Comparison of ENCODE assay signal across 2 cellular contexts in the genomic region with DNA sequence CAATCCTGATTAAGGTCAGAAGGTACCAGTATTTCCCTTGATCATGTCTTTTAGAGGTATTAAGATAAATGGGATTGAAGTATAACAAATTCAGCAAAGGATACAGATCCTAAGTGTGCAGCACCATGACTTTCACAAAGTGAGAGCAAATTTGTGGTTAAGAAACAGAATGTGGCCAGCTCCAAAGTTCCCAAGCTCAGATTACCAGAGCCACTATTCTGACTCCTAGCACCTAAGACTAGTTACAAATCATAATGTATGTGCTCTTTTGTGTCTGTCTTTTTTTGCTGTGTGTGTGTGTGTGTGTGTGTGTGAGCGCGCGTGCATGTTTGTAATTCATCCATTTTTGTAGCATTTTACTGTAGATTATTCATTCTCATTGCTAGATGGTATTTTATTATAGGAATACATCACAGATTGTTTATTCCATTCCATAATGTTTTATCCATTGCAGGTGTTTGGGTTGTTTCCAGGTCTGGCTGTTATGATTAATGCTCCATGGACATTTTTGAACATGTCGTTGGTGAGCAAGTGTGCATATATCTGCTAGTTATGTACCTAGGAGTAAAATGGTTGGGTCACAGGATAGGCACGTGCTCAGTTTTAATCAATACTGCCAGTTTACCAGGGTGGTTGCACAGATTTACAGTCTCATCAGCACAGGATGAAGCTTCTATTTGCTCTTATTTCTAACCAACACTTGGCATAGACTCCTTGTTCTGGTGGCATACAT.
TF ChIP-seq lines count a peak whose summit lies in the region.

No MANE protein-coding gene starts in this region.

TF ChIP-seq in IMR-90, 13 proteins besides CTCF, POLR2A, EP300 and RAD21 (continued from another document):
- TF ChIP-seq MXI1 (IDR thresholded peaks at IDR 0.05; ENCODE audit: borderline replicate concordance, low read depth, low read length) (no peak), MAFK (IDR thresholded peaks at IDR 0.05; ENCODE audit: low read depth, low read length) (no peak), FOS (IDR thresholded peaks at IDR 0.05; ENCODE audit: low read depth, low read length) (no peak), BHLHE40 (IDR thresholded peaks at IDR 0.05; ENCODE audit: low read depth, low read length) (no peak), RCOR1 (IDR thresholded peaks at IDR 0.05; ENCODE audit: insufficient replicate concordance, low read length) (no peak), RFX5 (IDR thresholded peaks at IDR 0.05; ENCODE audit: low read depth, low read length) (no peak), NFE2L2 (IDR thresholded peaks at IDR 0.05; ENCODE audit: low read depth, low read length) (no peak), CEBPB (IDR thresholded peaks at IDR 0.05; ENCODE audit: low read depth, low read length) (no peak), CHD1 (IDR thresholded peaks at IDR 0.05; ENCODE audit: low read depth, low read length) (no peak), SMC3 (IDR thresholded peaks at IDR 0.05; ENCODE audit: low read depth, low read length) (no peak)
- TF ChIP-seq, protein P1, sequence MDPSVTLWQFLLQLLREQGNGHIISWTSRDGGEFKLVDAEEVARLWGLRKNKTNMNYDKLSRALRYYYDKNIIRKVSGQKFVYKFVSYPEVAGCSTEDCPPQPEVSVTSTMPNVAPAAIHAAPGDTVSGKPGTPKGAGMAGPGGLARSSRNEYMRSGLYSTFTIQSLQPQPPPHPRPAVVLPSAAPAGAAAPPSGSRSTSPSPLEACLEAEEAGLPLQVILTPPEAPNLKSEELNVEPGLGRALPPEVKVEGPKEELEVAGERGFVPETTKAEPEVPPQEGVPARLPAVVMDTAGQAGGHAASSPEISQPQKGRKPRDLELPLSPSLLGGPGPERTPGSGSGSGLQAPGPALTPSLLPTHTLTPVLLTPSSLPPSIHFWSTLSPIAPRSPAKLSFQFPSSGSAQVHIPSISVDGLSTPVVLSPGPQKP (IDR thresholded peaks at IDR 0.05; ENCODE audit: borderline replicate concordance, low read depth, low read length): no peak

TF ChIP-seq in SK-N-SH treated with all-trans-retinoic acid at 6 μM for 48 hours, 23 proteins besides CTCF, POLR2A, EP300 and RAD21 (continued from another document):
- TF ChIP-seq ESRRG (CRISPR knock-in tag; IDR thresholded peaks at IDR 0.05) (no peak), BACH2 (CRISPR knock-in tag; IDR thresholded peaks at IDR 0.05; ENCODE audit: borderline replicate concordance) (no peak), TOX (CRISPR knock-in tag; IDR thresholded peaks at IDR 0.05; ENCODE audit: borderline replicate concordance) (no peak), ISL1 (CRISPR knock-in tag; IDR thresholded peaks at IDR 0.05) (no peak), ARNTL (CRISPR knock-in tag; IDR thresholded peaks at IDR 0.05; ENCODE audit: borderline replicate concordance, low read depth) (no peak), ZNF565 (CRISPR knock-in tag; conservative IDR thresholded peaks at IDR 0.05; ENCODE audit: low read depth) (no peak), ZNF8 (CRISPR knock-in tag; IDR thresholded peaks at IDR 0.05) (no peak), ZFP30 (CRISPR knock-in tag; IDR thresholded peaks at IDR 0.05) (no peak), GLIS3 (CRISPR knock-in tag; IDR thresholded peaks at IDR 0.05) (no peak), RARB (CRISPR knock-in tag; IDR thresholded peaks at IDR 0.05) (no peak), ZNF70 (CRISPR knock-in tag; IDR thresholded peaks at IDR 0.05) (no peak), PPARA (CRISPR knock-in tag; IDR thresholded peaks at IDR 0.05; ENCODE audit: borderline replicate concordance) (no peak), CSDC2 (CRISPR knock-in tag; IDR thresholded peaks at IDR 0.05) (no peak)
- TF ChIP-seq, protein P2, sequence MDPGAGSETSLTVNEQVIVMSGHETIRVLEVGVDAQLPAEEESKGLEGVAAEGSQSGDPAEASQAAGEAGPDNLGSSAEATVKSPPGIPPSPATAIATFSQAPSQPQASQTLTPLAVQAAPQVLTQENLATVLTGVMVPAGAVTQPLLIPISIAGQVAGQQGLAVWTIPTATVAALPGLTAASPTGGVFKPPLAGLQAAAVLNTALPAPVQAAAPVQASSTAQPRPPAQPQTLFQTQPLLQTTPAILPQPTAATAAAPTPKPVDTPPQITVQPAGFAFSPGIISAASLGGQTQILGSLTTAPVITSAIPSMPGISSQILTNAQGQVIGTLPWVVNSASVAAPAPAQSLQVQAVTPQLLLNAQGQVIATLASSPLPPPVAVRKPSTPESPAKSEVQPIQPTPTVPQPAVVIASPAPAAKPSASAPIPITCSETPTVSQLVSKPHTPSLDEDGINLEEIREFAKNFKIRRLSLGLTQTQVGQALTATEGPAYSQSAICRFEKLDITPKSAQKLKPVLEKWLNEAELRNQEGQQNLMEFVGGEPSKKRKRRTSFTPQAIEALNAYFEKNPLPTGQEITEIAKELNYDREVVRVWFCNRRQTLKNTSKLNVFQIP (CRISPR knock-in tag; IDR thresholded peaks at IDR 0.05; ENCODE audit: borderline replicate concordance, low read depth): no peak
- TF ChIP-seq, protein P3, sequence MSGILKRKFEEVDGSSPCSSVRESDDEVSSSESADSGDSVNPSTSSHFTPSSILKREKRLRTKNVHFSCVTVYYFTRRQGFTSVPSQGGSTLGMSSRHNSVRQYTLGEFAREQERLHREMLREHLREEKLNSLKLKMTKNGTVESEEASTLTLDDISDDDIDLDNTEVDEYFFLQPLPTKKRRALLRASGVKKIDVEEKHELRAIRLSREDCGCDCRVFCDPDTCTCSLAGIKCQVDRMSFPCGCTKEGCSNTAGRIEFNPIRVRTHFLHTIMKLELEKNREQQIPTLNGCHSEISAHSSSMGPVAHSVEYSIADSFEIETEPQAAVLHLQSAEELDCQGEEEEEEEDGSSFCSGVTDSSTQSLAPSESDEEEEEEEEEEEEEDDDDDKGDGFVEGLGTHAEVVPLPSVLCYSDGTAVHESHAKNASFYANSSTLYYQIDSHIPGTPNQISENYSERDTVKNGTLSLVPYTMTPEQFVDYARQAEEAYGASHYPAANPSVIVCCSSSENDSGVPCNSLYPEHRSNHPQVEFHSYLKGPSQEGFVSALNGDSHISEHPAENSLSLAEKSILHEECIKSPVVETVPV (CRISPR knock-in tag; IDR thresholded peaks at IDR 0.05): no peak
- TF ChIP-seq, protein P4, sequence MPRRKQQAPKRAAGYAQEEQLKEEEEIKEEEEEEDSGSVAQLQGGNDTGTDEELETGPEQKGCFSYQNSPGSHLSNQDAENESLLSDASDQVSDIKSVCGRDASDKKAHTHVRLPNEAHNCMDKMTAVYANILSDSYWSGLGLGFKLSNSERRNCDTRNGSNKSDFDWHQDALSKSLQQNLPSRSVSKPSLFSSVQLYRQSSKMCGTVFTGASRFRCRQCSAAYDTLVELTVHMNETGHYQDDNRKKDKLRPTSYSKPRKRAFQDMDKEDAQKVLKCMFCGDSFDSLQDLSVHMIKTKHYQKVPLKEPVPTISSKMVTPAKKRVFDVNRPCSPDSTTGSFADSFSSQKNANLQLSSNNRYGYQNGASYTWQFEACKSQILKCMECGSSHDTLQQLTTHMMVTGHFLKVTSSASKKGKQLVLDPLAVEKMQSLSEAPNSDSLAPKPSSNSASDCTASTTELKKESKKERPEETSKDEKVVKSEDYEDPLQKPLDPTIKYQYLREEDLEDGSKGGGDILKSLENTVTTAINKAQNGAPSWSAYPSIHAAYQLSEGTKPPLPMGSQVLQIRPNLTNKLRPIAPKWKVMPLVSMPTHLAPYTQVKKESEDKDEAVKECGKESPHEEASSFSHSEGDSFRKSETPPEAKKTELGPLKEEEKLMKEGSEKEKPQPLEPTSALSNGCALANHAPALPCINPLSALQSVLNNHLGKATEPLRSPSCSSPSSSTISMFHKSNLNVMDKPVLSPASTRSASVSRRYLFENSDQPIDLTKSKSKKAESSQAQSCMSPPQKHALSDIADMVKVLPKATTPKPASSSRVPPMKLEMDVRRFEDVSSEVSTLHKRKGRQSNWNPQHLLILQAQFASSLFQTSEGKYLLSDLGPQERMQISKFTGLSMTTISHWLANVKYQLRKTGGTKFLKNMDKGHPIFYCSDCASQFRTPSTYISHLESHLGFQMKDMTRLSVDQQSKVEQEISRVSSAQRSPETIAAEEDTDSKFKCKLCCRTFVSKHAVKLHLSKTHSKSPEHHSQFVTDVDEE (CRISPR knock-in tag; IDR thresholded peaks at IDR 0.05): no peak
